ENCODE assay signal across 1 cellular context in the genomic region with DNA sequence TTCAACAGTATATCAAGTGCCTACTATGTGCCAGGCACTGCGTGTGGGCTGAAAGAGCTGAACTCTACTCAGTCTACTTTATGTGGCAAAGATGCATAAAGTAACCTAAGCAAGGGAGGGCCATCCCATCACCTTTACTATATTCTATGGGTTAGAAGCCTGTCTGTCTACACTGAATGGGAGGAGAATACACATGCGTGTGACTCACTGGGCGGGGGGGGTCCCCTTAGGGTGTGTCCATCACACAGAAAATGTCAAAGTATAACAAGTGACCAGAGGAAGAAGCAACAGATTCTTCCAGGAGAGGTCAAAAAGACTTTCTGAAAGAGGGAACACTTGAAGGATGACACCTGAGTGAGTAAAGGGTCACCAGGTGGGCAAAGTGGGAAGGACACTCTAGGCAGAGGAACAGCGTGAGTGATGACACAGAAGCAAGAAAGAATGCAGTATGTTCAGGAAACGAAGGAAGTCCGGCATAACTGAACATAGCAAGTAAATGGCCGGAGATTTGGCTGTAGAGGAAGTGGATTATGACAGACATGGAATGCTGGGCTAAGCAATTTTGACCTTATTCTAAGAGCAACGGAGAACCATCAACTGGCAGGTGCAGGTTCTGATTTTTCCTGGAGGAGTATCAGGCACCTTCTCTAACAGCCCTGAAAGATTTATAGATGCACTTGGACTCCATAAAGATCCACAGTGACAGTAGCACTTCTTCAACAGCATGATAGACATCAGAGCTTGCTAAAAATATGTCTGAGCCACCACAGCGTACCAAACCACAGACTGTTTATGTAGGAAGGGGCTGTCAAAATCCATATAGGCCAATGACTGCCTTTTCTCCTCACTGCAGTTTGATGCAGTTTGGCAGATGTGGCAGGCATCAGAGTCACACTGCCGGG.
A peak's percentile ranks its signal among the peaks of the same experiment; 100 is the strongest.
TF ChIP-seq lines count a peak whose summit lies in the region.

No MANE protein-coding gene starts in this region.

TF ChIP-seq in K562, 482 proteins besides CTCF, POLR2A, EP300 and RAD21 (continues in another document):
- peak; percentile 43; the same call in 1 of the 2 replicates for TF ChIP-seq VEZF1 (CRISPR knock-in tag; IDR thresholded peaks at IDR 0.05)
- no peak for TF ChIP-seq PHF8 (IDR thresholded peaks at IDR 0.05; ENCODE audit: borderline replicate concordance, low read length)
- no peak for TF ChIP-seq RB1 (IDR thresholded peaks at IDR 0.05; ENCODE audit: low read depth)
- TF ChIP-seq, protein P1, sequence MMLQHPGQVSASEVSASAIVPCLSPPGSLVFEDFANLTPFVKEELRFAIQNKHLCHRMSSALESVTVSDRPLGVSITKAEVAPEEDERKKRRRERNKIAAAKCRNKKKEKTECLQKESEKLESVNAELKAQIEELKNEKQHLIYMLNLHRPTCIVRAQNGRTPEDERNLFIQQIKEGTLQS (IDR thresholded peaks at IDR 0.05) = no peak
- TF ChIP-seq, protein P1 (CRISPR knock-in tag; conservative IDR thresholded peaks at IDR 0.05) = no peak
- TF ChIP-seq, protein P2, sequence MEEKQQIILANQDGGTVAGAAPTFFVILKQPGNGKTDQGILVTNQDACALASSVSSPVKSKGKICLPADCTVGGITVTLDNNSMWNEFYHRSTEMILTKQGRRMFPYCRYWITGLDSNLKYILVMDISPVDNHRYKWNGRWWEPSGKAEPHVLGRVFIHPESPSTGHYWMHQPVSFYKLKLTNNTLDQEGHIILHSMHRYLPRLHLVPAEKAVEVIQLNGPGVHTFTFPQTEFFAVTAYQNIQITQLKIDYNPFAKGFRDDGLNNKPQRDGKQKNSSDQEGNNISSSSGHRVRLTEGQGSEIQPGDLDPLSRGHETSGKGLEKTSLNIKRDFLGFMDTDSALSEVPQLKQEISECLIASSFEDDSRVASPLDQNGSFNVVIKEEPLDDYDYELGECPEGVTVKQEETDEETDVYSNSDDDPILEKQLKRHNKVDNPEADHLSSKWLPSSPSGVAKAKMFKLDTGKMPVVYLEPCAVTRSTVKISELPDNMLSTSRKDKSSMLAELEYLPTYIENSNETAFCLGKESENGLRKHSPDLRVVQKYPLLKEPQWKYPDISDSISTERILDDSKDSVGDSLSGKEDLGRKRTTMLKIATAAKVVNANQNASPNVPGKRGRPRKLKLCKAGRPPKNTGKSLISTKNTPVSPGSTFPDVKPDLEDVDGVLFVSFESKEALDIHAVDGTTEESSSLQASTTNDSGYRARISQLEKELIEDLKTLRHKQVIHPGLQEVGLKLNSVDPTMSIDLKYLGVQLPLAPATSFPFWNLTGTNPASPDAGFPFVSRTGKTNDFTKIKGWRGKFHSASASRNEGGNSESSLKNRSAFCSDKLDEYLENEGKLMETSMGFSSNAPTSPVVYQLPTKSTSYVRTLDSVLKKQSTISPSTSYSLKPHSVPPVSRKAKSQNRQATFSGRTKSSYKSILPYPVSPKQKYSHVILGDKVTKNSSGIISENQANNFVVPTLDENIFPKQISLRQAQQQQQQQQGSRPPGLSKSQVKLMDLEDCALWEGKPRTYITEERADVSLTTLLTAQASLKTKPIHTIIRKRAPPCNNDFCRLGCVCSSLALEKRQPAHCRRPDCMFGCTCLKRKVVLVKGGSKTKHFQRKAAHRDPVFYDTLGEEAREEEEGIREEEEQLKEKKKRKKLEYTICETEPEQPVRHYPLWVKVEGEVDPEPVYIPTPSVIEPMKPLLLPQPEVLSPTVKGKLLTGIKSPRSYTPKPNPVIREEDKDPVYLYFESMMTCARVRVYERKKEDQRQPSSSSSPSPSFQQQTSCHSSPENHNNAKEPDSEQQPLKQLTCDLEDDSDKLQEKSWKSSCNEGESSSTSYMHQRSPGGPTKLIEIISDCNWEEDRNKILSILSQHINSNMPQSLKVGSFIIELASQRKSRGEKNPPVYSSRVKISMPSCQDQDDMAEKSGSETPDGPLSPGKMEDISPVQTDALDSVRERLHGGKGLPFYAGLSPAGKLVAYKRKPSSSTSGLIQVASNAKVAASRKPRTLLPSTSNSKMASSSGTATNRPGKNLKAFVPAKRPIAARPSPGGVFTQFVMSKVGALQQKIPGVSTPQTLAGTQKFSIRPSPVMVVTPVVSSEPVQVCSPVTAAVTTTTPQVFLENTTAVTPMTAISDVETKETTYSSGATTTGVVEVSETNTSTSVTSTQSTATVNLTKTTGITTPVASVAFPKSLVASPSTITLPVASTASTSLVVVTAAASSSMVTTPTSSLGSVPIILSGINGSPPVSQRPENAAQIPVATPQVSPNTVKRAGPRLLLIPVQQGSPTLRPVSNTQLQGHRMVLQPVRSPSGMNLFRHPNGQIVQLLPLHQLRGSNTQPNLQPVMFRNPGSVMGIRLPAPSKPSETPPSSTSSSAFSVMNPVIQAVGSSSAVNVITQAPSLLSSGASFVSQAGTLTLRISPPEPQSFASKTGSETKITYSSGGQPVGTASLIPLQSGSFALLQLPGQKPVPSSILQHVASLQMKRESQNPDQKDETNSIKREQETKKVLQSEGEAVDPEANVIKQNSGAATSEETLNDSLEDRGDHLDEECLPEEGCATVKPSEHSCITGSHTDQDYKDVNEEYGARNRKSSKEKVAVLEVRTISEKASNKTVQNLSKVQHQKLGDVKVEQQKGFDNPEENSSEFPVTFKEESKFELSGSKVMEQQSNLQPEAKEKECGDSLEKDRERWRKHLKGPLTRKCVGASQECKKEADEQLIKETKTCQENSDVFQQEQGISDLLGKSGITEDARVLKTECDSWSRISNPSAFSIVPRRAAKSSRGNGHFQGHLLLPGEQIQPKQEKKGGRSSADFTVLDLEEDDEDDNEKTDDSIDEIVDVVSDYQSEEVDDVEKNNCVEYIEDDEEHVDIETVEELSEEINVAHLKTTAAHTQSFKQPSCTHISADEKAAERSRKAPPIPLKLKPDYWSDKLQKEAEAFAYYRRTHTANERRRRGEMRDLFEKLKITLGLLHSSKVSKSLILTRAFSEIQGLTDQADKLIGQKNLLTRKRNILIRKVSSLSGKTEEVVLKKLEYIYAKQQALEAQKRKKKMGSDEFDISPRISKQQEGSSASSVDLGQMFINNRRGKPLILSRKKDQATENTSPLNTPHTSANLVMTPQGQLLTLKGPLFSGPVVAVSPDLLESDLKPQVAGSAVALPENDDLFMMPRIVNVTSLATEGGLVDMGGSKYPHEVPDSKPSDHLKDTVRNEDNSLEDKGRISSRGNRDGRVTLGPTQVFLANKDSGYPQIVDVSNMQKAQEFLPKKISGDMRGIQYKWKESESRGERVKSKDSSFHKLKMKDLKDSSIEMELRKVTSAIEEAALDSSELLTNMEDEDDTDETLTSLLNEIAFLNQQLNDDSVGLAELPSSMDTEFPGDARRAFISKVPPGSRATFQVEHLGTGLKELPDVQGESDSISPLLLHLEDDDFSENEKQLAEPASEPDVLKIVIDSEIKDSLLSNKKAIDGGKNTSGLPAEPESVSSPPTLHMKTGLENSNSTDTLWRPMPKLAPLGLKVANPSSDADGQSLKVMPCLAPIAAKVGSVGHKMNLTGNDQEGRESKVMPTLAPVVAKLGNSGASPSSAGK (IDR thresholded peaks at IDR 0.05) = no peak
- TF ChIP-seq, protein P3, sequence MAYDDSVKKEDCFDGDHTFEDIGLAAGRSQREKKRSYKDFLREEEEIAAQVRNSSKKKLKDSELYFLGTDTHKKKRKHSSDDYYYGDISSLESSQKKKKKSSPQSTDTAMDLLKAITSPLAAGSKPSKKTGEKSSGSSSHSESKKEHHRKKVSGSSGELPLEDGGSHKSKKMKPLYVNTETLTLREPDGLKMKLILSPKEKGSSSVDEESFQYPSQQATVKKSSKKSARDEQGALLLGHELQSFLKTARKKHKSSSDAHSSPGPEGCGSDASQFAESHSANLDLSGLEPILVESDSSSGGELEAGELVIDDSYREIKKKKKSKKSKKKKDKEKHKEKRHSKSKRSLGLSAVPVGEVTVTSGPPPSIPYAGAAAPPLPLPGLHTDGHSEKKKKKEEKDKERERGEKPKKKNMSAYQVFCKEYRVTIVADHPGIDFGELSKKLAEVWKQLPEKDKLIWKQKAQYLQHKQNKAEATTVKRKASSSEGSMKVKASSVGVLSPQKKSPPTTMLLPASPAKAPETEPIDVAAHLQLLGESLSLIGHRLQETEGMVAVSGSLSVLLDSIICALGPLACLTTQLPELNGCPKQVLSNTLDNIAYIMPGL (CRISPR knock-in tag; IDR thresholded peaks at IDR 0.05) = no peak
- no peak for TF ChIP-seq SNAPC5 (CRISPR knock-in tag; IDR thresholded peaks at IDR 0.05)
- TF ChIP-seq ZNF780A (CRISPR knock-in tag; IDR thresholded peaks at IDR 0.05) = no peak
- TF ChIP-seq ZNF586 (CRISPR knock-in tag; conservative IDR thresholded peaks at IDR 0.05) = no peak
- TF ChIP-seq SRSF1 (IDR thresholded peaks at IDR 0.05; ENCODE audit: low read depth, low read length) = no peak
- TF ChIP-seq FOSL1 (tag; conservative IDR thresholded peaks at IDR 0.05) = peak; percentile 74
- no peak for TF ChIP-seq ZNF639 (CRISPR knock-in tag; conservative IDR thresholded peaks at IDR 0.05 in 1 of 2, IDR thresholded peaks at IDR 0.05 in 1 of 2)
- no peak for TF ChIP-seq E2F5 (CRISPR knock-in tag; IDR thresholded peaks at IDR 0.05)
- TF ChIP-seq MAFG (tag; conservative IDR thresholded peaks at IDR 0.05) = 0 out of 2 replicates have a peak, but pooled peaks have one; percentile 7
- TF ChIP-seq, protein P4, sequence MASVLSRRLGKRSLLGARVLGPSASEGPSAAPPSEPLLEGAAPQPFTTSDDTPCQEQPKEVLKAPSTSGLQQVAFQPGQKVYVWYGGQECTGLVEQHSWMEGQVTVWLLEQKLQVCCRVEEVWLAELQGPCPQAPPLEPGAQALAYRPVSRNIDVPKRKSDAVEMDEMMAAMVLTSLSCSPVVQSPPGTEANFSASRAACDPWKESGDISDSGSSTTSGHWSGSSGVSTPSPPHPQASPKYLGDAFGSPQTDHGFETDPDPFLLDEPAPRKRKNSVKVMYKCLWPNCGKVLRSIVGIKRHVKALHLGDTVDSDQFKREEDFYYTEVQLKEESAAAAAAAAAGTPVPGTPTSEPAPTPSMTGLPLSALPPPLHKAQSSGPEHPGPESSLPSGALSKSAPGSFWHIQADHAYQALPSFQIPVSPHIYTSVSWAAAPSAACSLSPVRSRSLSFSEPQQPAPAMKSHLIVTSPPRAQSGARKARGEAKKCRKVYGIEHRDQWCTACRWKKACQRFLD (CRISPR knock-in tag; IDR thresholded peaks at IDR 0.05) = 0 out of 2 replicates have a peak, but pooled peaks have one; percentile 46
- no peak for TF ChIP-seq KLF10 (CRISPR knock-in tag; IDR thresholded peaks at IDR 0.05)
- TF ChIP-seq ZNF445 (CRISPR knock-in tag; IDR thresholded peaks at IDR 0.05; ENCODE audit: low read depth) = no peak
- no peak for TF ChIP-seq TAF7 (tag; IDR thresholded peaks at IDR 0.05)
- TF ChIP-seq, protein P5, sequence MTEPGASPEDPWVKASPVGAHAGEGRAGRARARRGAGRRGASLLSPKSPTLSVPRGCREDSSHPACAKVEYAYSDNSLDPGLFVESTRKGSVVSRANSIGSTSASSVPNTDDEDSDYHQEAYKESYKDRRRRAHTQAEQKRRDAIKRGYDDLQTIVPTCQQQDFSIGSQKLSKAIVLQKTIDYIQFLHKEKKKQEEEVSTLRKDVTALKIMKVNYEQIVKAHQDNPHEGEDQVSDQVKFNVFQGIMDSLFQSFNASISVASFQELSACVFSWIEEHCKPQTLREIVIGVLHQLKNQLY (CRISPR knock-in tag; conservative IDR thresholded peaks at IDR 0.05) = no peak
- TF ChIP-seq OTX1 (CRISPR knock-in tag; IDR thresholded peaks at IDR 0.05) = no peak
- no peak for TF ChIP-seq ZNF436 (CRISPR knock-in tag; IDR thresholded peaks at IDR 0.05)
- TF ChIP-seq ZKSCAN3 (CRISPR knock-in tag; IDR thresholded peaks at IDR 0.05) = no peak
- no peak for TF ChIP-seq SMC3 (conservative IDR thresholded peaks at IDR 0.05; ENCODE audit: insufficient read depth, low read depth, low read length)
- TF ChIP-seq ZKSCAN1 (IDR thresholded peaks at IDR 0.05; ENCODE audit: low read depth, low read length) = 0 out of 2 replicates have a peak, but pooled peaks have one; percentile 40
